10 cellular contexts compared by ENCODE assay signal in genomic region chr10:92594194-92594593, GRCh38. TPM values are rescaled to one million over a fixed set of nuclear protein-coding genes. Genes with fewer than 3 reads are reported as not detected.
DNase-seq lines count a peak whose midpoint lies in the region; ATAC-seq and TF ChIP-seq lines count a peak whose summit lies in the region.
"Had no signal": no experiment of that assay in that cellular context is flagged by ENCODE, and none has a peak within 500 bp of the region (broad histone marks: within the 10 kb centered on the region; RNA-seq: fewer than 3 reads in every experiment).

No MANE protein-coding gene starts in this region.

- no peak for ATAC-seq in WTC11
- ATAC-seq in GM18907 (IDR thresholded peaks at IDR 0.05; ENCODE audit: unreplicated experiment): no peak
- no peak for ATAC-seq in GM18870 (IDR thresholded peaks at IDR 0.05; ENCODE audit: unreplicated experiment)

- H3K4me3 Mint-ChIP-seq in WTC11: peak overlapping the region; percentile 95

- no peak overlapping the region for H3K27ac ChIP-seq in AG04450 (ENCODE audit: low read depth, low read length)

- peaks cover 57% of the 10 kb centered on the region for H3K4me1 Mint-ChIP-seq in WTC11

- no peaks in the 10 kb centered on the region for H3K27me3 ChIP-seq in AG04450 (ENCODE audit: control insufficient read depth, insufficient read depth, low read length)
- no peaks in the 10 kb centered on the region for H3K27me3 ChIP-seq in HAP-1 (ENCODE audit: low read depth)

- H3K9me3 Mint-ChIP-seq in WTC11: no peaks in the 10 kb centered on the region

- H3K4me3 ChIP-seq in AG04450 (ENCODE audit: low read depth, low read length): peak overlapping the region; percentile 82
- peak overlapping the region; percentile 78 for H3K4me3 ChIP-seq in HAP-1
- peak overlapping the region; percentile 93 for H3K4me3 ChIP-seq in iPS-11a (ENCODE audit: low read depth, low read length)

- peaks cover 19% of the 10 kb centered on the region for H3K4me1 ChIP-seq in HAP-1

- no peak for DNase-seq in AG04450 (ENCODE audit: low read depth, low spot score)
- no peak for DNase-seq in HAP-1 (ENCODE audit: low spot score in 2 of 2)
- DNase-seq in WTC11 (ENCODE audit: low spot score): no peak
- DNase-seq in stimulated activated CD4-positive, alpha-beta T cell treated with anti-CD3 and anti-CD28 coated beads, Interleukin-4, amount 100 ng/mL, for 24 hours: no peak
- DNase-seq in NCI-H1417 treated with DMSO at 0.1 percent for 48 hours (lab: John Stamatoyannopoulos, UW): no peak
- DNase-seq: activated CD4-positive, alpha-beta T cell treated with anti-CD3 and anti-CD28 coated beads, Interleukin-2, amount 50 U/mL, for 4 hours; islet precursor cell had no signal

- peaks cover 6% of the 10 kb centered on the region; the same call in 1 of the 2 replicates for H3K36me3 ChIP-seq in HAP-1 (replicated peaks)

- POLR2A ChIA-PET in AG04450 (lab: Yijun Ruan, JAX) (no interaction called here), WTC11 (lab: Charles Lee) (interaction anchor here (0.6 kb wide), 1 partner anchor 477 kb away, joined by 6 read pairs; no protein-coding TSS in a partner anchor)

- H3K27ac Mint-ChIP-seq in WTC11: no peak overlapping the region

- CTCF ChIA-PET in AG04450 (lab: Charles Lee) (no interaction called here), WTC11 (lab: Charles Lee) (interaction anchor here (1.3 kb wide), 1 partner anchor 77 kb away, joined by 3 read pairs; no protein-coding TSS in a partner anchor)

- H3K9me3 ChIP-seq in AG04450 (ENCODE audit: control insufficient read depth, insufficient read depth, low read length) (peaks cover 4% of the 10 kb centered on the region; the same call in 1 of the 2 replicates), HAP-1 (no peaks in the 10 kb centered on the region)

- TF ChIP-seq CTCF in AG04450 (IDR thresholded peaks at IDR 0.05; ENCODE audit: low read depth, low read length): no peak
- TF ChIP-seq CTCF in WTC11 (IDR thresholded peaks at IDR 0.05): no peak

- in situ Hi-C loops in HAP-1 (cut with MboI; ENCODE audit: low sequenced_read_pairs): no loop called here

- H3K27me3 Mint-ChIP-seq in WTC11 (ENCODE audit: low read depth): no peaks in the 10 kb centered on the region

- no peaks in the 10 kb centered on the region for H3K36me3 Mint-ChIP-seq in WTC11

TF ChIP-seq in WTC11, 78 proteins besides CTCF, POLR2A, EP300 and RAD21:
- TF ChIP-seq EMX1 (CRISPR knock-in tag; IDR thresholded peaks at IDR 0.05) (no peak), CBFB (CRISPR knock-in tag; IDR thresholded peaks at IDR 0.05; ENCODE audit: low read depth) (no peak), MYBL2 (CRISPR knock-in tag; IDR thresholded peaks at IDR 0.05) (no peak), FOXJ3 (CRISPR knock-in tag; IDR thresholded peaks at IDR 0.05; ENCODE audit: borderline replicate concordance) (no peak), PRDM15 (CRISPR knock-in tag; IDR thresholded peaks at IDR 0.05) (no peak), RELA (CRISPR knock-in tag; IDR thresholded peaks at IDR 0.05; ENCODE audit: borderline replicate concordance) (no peak), ZNF263 (CRISPR knock-in tag; IDR thresholded peaks at IDR 0.05; ENCODE audit: low read depth) (no peak), E2F5 (CRISPR knock-in tag; IDR thresholded peaks at IDR 0.05) (no peak), IRF2 (CRISPR knock-in tag; IDR thresholded peaks at IDR 0.05; ENCODE audit: borderline replicate concordance, low read depth) (no peak), ZNF396 (CRISPR knock-in tag; IDR thresholded peaks at IDR 0.05; ENCODE audit: borderline replicate concordance) (no peak), FOXK1 (CRISPR knock-in tag; IDR thresholded peaks at IDR 0.05) (no peak), ZBTB43 (CRISPR knock-in tag; IDR thresholded peaks at IDR 0.05) (no peak), ATF1 (CRISPR knock-in tag; IDR thresholded peaks at IDR 0.05) (no peak), SMAD4 (CRISPR knock-in tag; IDR thresholded peaks at IDR 0.05) (no peak), ZNF425 (CRISPR knock-in tag; conservative IDR thresholded peaks at IDR 0.05) (no peak), E2F1 (CRISPR knock-in tag; IDR thresholded peaks at IDR 0.05) (no peak), HMGA2 (CRISPR knock-in tag; IDR thresholded peaks at IDR 0.05) (no peak), GABPB1 (CRISPR knock-in tag; IDR thresholded peaks at IDR 0.05) (no peak)

RNA-seq across cellular contexts. Expression of gene KIF11, which starts 1.3 kb away (rescaled TPM):
- 5.2 and 7.6 TPM in 2 replicates for polyA plus RNA-seq in AG04450 (2011; rRNA removed)
- 3.0 and 7.5 TPM in 2 replicates for polyA minus RNA-seq in AG04450 (2011; rRNA and poly(A)+ RNA removed)
- 46.0 to 55.7 TPM (median 47.5 TPM) in 3 replicates for total RNA-seq in WTC11 (2021)

RNA-seq across cellular contexts. Expression of gene IDE, which starts 20.3 kb away (rescaled TPM):
- 31.2 and 39.0 TPM in 2 replicates for polyA plus RNA-seq in AG04450 (2011; rRNA removed)
- polyA minus RNA-seq in AG04450 (2011; rRNA and poly(A)+ RNA removed): 35.4 and 50.4 TPM in 2 replicates
- 44.0 to 50.5 TPM (median 45.2 TPM) in 3 replicates for total RNA-seq in WTC11 (2021)
